ENCODE assay signal across 9 cellular contexts in the genomic region with DNA sequence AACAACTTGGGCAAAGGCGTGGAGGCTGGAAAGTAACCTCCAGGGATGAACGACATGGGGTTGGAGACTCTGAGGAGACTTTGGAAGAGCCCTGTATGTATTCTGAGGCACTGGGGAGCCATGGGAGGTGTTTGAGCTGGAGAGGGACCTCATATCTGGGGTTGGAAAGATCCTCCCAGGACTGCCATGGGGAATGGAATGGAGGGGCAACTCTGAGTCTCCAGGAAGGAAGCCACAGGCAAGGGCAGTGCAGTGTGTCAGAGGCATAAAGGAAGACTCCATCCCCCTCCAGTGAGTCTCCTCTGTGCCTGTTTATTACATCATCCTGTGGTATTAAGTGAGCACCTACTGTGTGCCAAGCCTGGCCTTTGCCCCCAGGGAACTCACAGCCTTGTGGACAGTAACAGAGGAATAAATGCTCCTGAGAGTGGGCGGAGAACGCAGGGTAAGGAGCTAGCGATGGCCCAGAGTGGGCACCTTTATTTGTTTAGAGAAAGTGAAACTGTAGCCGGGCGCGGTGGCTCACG. TPM values are rescaled to one million over a fixed set of nuclear protein-coding genes. Genes with fewer than 3 reads are reported as not detected.
A peak's percentile ranks its signal among the peaks of the same experiment; 100 is the strongest.
DNase-seq lines count a peak whose midpoint lies in the region; ATAC-seq and TF ChIP-seq lines count a peak whose summit lies in the region.
"Had no signal": no experiment of that assay in that cellular context is flagged by ENCODE, and none has a peak within 500 bp of the region (broad histone marks: within the 10 kb centered on the region; RNA-seq: fewer than 3 reads in every experiment).

No MANE protein-coding gene starts in this region.

- H3K36me3 Mint-ChIP-seq in dendritic cell treated with granulocyte-macrophage colony-stimulating factor and Interleukin-4, amounts not matched to agents 40 ng/mL and 50 ng/mL, for 4 days (ENCODE audit: low read depth) = peaks cover 94% of the 10 kb centered on the region
- peaks cover 17% of the 10 kb centered on the region for H3K36me3 Mint-ChIP-seq in osteocyte (ENCODE audit: unreplicated experiment)

- peak; percentile 45 for DNase-seq in M059J (ENCODE audit: low read depth)
- DNase-seq in osteocyte (ENCODE audit: extremely low spot score, unreplicated experiment) = no peak
- no peak for DNase-seq in NCI-H1417 treated with DMSO at 0.1 percent for 48 hours (lab: John Stamatoyannopoulos, UW)
- DNase-seq in NCI-H2029 (lab: John Stamatoyannopoulos, UW) = no peak
- no peak for DNase-seq in nucleus accumbens (lab: John Stamatoyannopoulos, UW)

- ATAC-seq in HG02798 (IDR thresholded peaks at IDR 0.05; ENCODE audit: poor library complexity, unreplicated experiment) = no peak

- TF ChIP-seq CTCF in C4-2B (conservative IDR thresholded peaks at IDR 0.05) = no peak
- no peak for TF ChIP-seq CTCF in osteocyte (IDR thresholded peaks at IDR 0.05)

- intact Hi-C loops in dendritic cell treated with granulocyte-macrophage colony-stimulating factor and Interleukin-4, amounts not matched to agents 40 ng/mL and 50 ng/mL, for 4 days (cut with micrococcal nuclease) = loop anchor here (2.0 to 10.0 kb wide), 3 partner anchors 43 to 341 kb away; a partner anchor contains a TSS

- H3K9me3 Mint-ChIP-seq in dendritic cell treated with granulocyte-macrophage colony-stimulating factor and Interleukin-4, amounts not matched to agents 40 ng/mL and 50 ng/mL, for 4 days = no peaks in the 10 kb centered on the region
- H3K9me3 Mint-ChIP-seq in osteocyte (ENCODE audit: unreplicated experiment) = no peaks in the 10 kb centered on the region

- H3K4me1 Mint-ChIP-seq in dendritic cell treated with granulocyte-macrophage colony-stimulating factor and Interleukin-4, amounts not matched to agents 40 ng/mL and 50 ng/mL, for 4 days (ENCODE audit: low read depth) = peaks cover 68% of the 10 kb centered on the region
- peaks cover 35% of the 10 kb centered on the region for H3K4me1 Mint-ChIP-seq in osteocyte (ENCODE audit: unreplicated experiment)

- peak overlapping the region; percentile 98 for H3K27ac Mint-ChIP-seq in dendritic cell treated with granulocyte-macrophage colony-stimulating factor and Interleukin-4, amounts not matched to agents 40 ng/mL and 50 ng/mL, for 4 days
- H3K27ac Mint-ChIP-seq in osteocyte (ENCODE audit: unreplicated experiment) = peak overlapping the region; percentile 82

- H3K4me3 Mint-ChIP-seq in dendritic cell treated with granulocyte-macrophage colony-stimulating factor and Interleukin-4, amounts not matched to agents 40 ng/mL and 50 ng/mL, for 4 days = peak overlapping the region; percentile 90
- peak overlapping the region; percentile 59 for H3K4me3 Mint-ChIP-seq in osteocyte (ENCODE audit: unreplicated experiment)

- H3K27me3 Mint-ChIP-seq in dendritic cell treated with granulocyte-macrophage colony-stimulating factor and Interleukin-4, amounts not matched to agents 40 ng/mL and 50 ng/mL, for 4 days = no peaks in the 10 kb centered on the region
- no peaks in the 10 kb centered on the region for H3K27me3 Mint-ChIP-seq in osteocyte (ENCODE audit: unreplicated experiment)

- H3K27ac ChIP-seq in C4-2B = peak overlapping the region; percentile 52

RNA-seq across cellular contexts. Expression of a gene that starts 7.7 kb away (rescaled TPM):
- total RNA-seq in M059J (2014; rRNA removed; shearing (Covaris generic)) = not detected in 2 replicates
- total RNA-seq in osteocyte = 0.44 and 0.51 TPM in 2 replicates

RNA-seq across cellular contexts. Expression of a gene that starts 18.0 kb away (rescaled TPM):
- not detected in 2 replicates for total RNA-seq in M059J (2014; rRNA removed; shearing (Covaris generic))
- not detected in 2 replicates for total RNA-seq in osteocyte
- total RNA-seq: T-helper 1 cell treated with Interleukin-12 subunit alpha and Interleukin-12 subunit beta and Interleukin-4 antibody, amounts not matched to agents 30 ng/mL and 1 ng/mL, for 36 hours had no signal

RNA-seq across cellular contexts. Expression of a gene that starts 25.1 kb away (rescaled TPM):
- 1.5 and 2.9 TPM in 2 replicates for total RNA-seq in M059J (2014; rRNA removed; shearing (Covaris generic))
- 14.3 and 16.4 TPM in 2 replicates for total RNA-seq in osteocyte

RNA-seq across cellular contexts. Expression of a gene that starts 33.7 kb away (rescaled TPM):
- total RNA-seq in M059J (2014; rRNA removed; shearing (Covaris generic)) = not detected in 2 replicates
- total RNA-seq in osteocyte = 0.37 and 0.54 TPM in 2 replicates

RNA-seq across cellular contexts. Expression of a gene that starts 37.6 kb away (rescaled TPM):
- 36.9 and 44.0 TPM in 2 replicates for total RNA-seq in M059J (2014; rRNA removed; shearing (Covaris generic))
- 101 and 102 TPM in 2 replicates for total RNA-seq in osteocyte
